In the genomic region with DNA sequence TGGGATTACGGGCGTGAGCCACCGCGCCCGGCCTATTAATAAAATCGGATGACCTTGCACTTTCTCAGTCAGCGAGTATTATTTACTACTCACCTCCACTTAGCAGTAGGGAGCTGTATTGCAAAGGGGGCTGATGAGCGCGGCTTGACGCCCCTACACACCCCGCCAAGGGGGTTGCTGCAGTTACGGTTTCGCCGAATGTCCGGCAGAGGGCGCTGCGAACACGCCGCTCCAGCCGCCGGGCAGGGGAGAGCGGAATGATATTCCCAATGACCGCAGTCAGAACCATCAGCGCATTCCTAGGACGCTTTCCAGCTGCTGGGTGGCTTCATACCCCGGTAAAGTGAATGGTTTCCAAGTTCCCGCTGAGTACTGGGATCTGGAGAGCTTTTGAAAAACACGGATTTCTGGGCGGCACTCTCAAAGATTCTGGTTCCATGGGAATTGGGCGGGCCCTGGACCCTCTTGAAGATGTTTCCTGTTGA, we compare ENCODE assay signal across 8 cellular contexts. TPM values are rescaled to one million over a fixed set of nuclear protein-coding genes. Genes with fewer than 3 reads are reported as not detected.
A peak's percentile ranks its signal among the peaks of the same experiment; 100 is the strongest.
DNase-seq lines count a peak whose midpoint lies in the region; ATAC-seq and TF ChIP-seq lines count a peak whose summit lies in the region.

No MANE protein-coding gene starts in this region.

- DNase-seq in C1 segment of cervical spinal cord (lab: John Stamatoyannopoulos, UW) (peak in 10 of 14 donors; percentile 1 to 63 (median 28)), activated T-cell treated with anti-CD3 and anti-CD28 coated beads for 1 hour (ENCODE audit: low read depth) (peak; percentile 49), epithelial cell of esophagus (ENCODE audit: low read depth) (peak; percentile 59), mucosa of descending colon (peak; percentile 60 to 76 (median 72)), OCI-M1 (lab: John Stamatoyannopoulos, UW) (no peak)
- DNase-seq in stimulated activated CD8-positive, alpha-beta memory T cell treated with anti-CD3 and anti-CD28 coated beads, Interleukin-4, amount 100 ng/mL, for 48 hours: peak; percentile 72

- H3K36me3 ChIP-seq in mucosa of descending colon (ENCODE audit: low read depth): no peaks in the 10 kb centered on the region

- H3K4me3 ChIP-seq in epithelial cell of esophagus (ENCODE audit: low read length) (no peak overlapping the region), mucosa of descending colon (no peak overlapping the region)

- peak; percentile 60 for ATAC-seq in mucosa of descending colon
- ATAC-seq in HG03280 (IDR thresholded peaks at IDR 0.05; ENCODE audit: unreplicated experiment): no peak

- intact Hi-C loops in mucosa of descending colon (cut with DNase I, micrococcal nuclease): no loop called here

- H3K9me3 ChIP-seq in mucosa of descending colon: no peaks in the 10 kb centered on the region

- TF ChIP-seq CTCF in LNCAP (IDR thresholded peaks at IDR 0.05): peak; percentile 89
- TF ChIP-seq CTCF in epithelial cell of esophagus (IDR thresholded peaks at IDR 0.05; ENCODE audit: insufficient read depth, low read depth, low read length, missing control alignments): peak; percentile 89
- TF ChIP-seq CTCF in mucosa of descending colon (IDR thresholded peaks at IDR 0.05): peak; percentile 82

- H3K4me1 ChIP-seq in mucosa of descending colon (ENCODE audit: low read depth): peaks cover 21% of the 10 kb centered on the region

RNA-seq across cellular contexts. Expression of a gene that starts 30.0 kb away (rescaled TPM):
- 1,000 to 10,000 TPM; 3,253 to 4,069 (median 3,560) TPM for total RNA-seq in mucosa of descending colon

RNA-seq across cellular contexts. Expression of a gene that starts 47.2 kb away (rescaled TPM):
- 10 to 100 TPM; 10.5 to 20.0 (median 13.6) TPM for total RNA-seq in mucosa of descending colon
